In genomic region chr20:63811491-63811875, GRCh38 we compare ENCODE assay signal across 39 cellular contexts. TPM values are rescaled to one million over a fixed set of nuclear protein-coding genes. Genes with fewer than 3 reads are reported as not detected.
"Had no signal": no experiment of that assay in that cellular context is flagged by ENCODE, and none has a peak within 500 bp of the region (broad histone marks: within the 10 kb centered on the region; RNA-seq: fewer than 3 reads in every experiment).

No MANE protein-coding gene starts in this region.

- H3K36me3 ChIP-seq: brain microvascular endothelial cell, gastroesophageal sphincter, neutrophil, sigmoid colon, stomach, tibial artery had no signal

- ATAC-seq: activated CD4-positive, CD25-positive, alpha-beta regulatory T cell treated with anti-CD3 and anti-CD28 coated beads, Interleukin-2, amount 50 U/mL, for 24 hours; activated T-helper 17 cell treated with anti-CD3 and anti-CD28 coated beads, Interleukin-2, amount 50 U/mL, for 72 hours; effector memory CD8-positive, alpha-beta T cell; gastroesophageal sphincter; left colon; naive thymus-derived CD4-positive, alpha-beta T cell; stimulated activated naive B cell treated with anti-CD40 and anti-IgM and Interleukin-4, amounts not matched to agents 10 μg/mL and 1 μg/mL and 100 μg/mL, for 72 hours had no signal

- H3K27ac ChIP-seq: brain microvascular endothelial cell, gastroesophageal sphincter, neutrophil, sigmoid colon, stomach, tibial artery, VCaP had no signal

- H3K27me3 Mint-ChIP-seq: activated CD4-positive, alpha-beta memory T cell treated with anti-CD3 and anti-CD28 coated beads for 36 hours; activated T-helper 17 cell treated with anti-CD3 and anti-CD28 coated beads, Interleukin-2, amount 50 U/mL, for 72 hours; progenitor cell of endocrine pancreas had no signal

- H3K9me3 Mint-ChIP-seq: activated CD4-positive, alpha-beta memory T cell treated with anti-CD3 and anti-CD28 coated beads for 36 hours; activated T-helper 17 cell treated with anti-CD3 and anti-CD28 coated beads, Interleukin-2, amount 50 U/mL, for 72 hours; effector memory CD8-positive, alpha-beta T cell; memory B cell; naive thymus-derived CD4-positive, alpha-beta T cell; T-helper 2 cell treated with Interferon-gamma antibody and Interleukin-4, amounts not matched to agents 5 μg/mL and 100 μg/mL, for 36 hours had no signal

- H3K9me3 ChIP-seq: gastroesophageal sphincter, neutrophil, sigmoid colon, stomach, tibial artery had no signal

- H3K27me3 ChIP-seq: brain microvascular endothelial cell, gastroesophageal sphincter, neutrophil, sigmoid colon, stomach had no signal

- H3K4me1 Mint-ChIP-seq: activated T-helper 17 cell treated with anti-CD3 and anti-CD28 coated beads, Interleukin-2, amount 50 U/mL, for 72 hours; memory B cell; naive thymus-derived CD4-positive, alpha-beta T cell had no signal

- H3K4me1 ChIP-seq: sigmoid colon, tibial artery had no signal

- H3K4me3 ChIP-seq: gastroesophageal sphincter, sigmoid colon, smooth muscle cell, stomach, tibial artery had no signal

- H3K27ac Mint-ChIP-seq: activated CD4-positive, alpha-beta memory T cell treated with anti-CD3 and anti-CD28 coated beads for 36 hours; activated T-helper 17 cell treated with anti-CD3 and anti-CD28 coated beads, Interleukin-2, amount 50 U/mL, for 72 hours; effector memory CD8-positive, alpha-beta T cell; memory B cell; naive thymus-derived CD4-positive, alpha-beta T cell; progenitor cell of endocrine pancreas; stimulated activated naive B cell treated with anti-CD40 and anti-IgM and Interleukin-4, amounts not matched to agents 10 μg/mL and 1 μg/mL and 100 μg/mL, for 72 hours; T-helper 2 cell treated with Interferon-gamma antibody and Interleukin-4, amounts not matched to agents 5 μg/mL and 100 μg/mL, for 36 hours had no signal

- H3K4me2 ChIP-seq: smooth muscle cell had no signal

- H3K4me3 Mint-ChIP-seq: activated CD4-positive, alpha-beta memory T cell treated with anti-CD3 and anti-CD28 coated beads for 36 hours; activated T-helper 17 cell treated with anti-CD3 and anti-CD28 coated beads, Interleukin-2, amount 50 U/mL, for 72 hours; effector memory CD8-positive, alpha-beta T cell; memory B cell; naive thymus-derived CD4-positive, alpha-beta T cell; stimulated activated naive B cell treated with anti-CD40 and anti-IgM and Interleukin-4, amounts not matched to agents 10 μg/mL and 1 μg/mL and 100 μg/mL, for 72 hours; T-helper 2 cell treated with Interferon-gamma antibody and Interleukin-4, amounts not matched to agents 5 μg/mL and 100 μg/mL, for 36 hours had no signal

- H3K36me3 Mint-ChIP-seq: activated CD4-positive, alpha-beta memory T cell treated with anti-CD3 and anti-CD28 coated beads for 36 hours; memory B cell; naive thymus-derived CD4-positive, alpha-beta T cell; stimulated activated naive B cell treated with anti-CD40 and anti-IgM and Interleukin-4, amounts not matched to agents 10 μg/mL and 1 μg/mL and 100 μg/mL, for 72 hours had no signal

- DNase-seq: activated CD4-positive, alpha-beta memory T cell treated with anti-CD3 and anti-CD28 coated beads for 36 hours; activated CD4-positive, alpha-beta T cell treated with anti-CD3 and anti-CD28 coated beads for 48 hours; activated CD8-positive, alpha-beta memory T cell treated with anti-CD3 and anti-CD28 coated beads, Interleukin-2, amount 50 U/mL, for 4 hours; activated gamma-delta T cell treated with Interleukin-2 at 50 U/mL for 16 hours; activated naive CD4-positive, alpha-beta T cell treated with anti-CD3 and anti-CD28 coated beads, Interleukin-2, amount 50 U/mL, for 16 hours; activated T-cell treated with anti-CD3 and anti-CD28 coated beads, Interleukin-2, amount 50 U/mL, for 1 hour; amniotic stem cell; brain microvascular endothelial cell; cortex of kidney; effector memory CD8-positive, alpha-beta T cell; erythroblast; head of caudate nucleus; hippocampal formation; left colon; midbrain; naive thymus-derived CD4-positive, alpha-beta T cell; sigmoid colon; stimulated activated CD4-positive, alpha-beta T cell treated with anti-CD3 and anti-CD28 coated beads, Interleukin-15, amount 100 ng/mL, for 24 hours; stimulated activated CD4-positive, alpha-beta T cell treated with anti-CD3 and anti-CD28 coated beads, Interleukin-2, amount 100 ng/mL, for 24 hours; stimulated activated naive B cell treated with anti-CD40 and anti-IgM and Interleukin-4, amounts not matched to agents 10 μg/mL and 1 μg/mL and 100 μg/mL, for 72 hours; stomach; T-helper 1 cell; tibial artery had no signal

RNA-seq across cellular contexts. Expression of gene ABHD16B, which starts 49.8 kb away (rescaled TPM):
- total RNA-seq: activated CD4-positive, alpha-beta memory T cell treated with anti-CD3 and anti-CD28 coated beads for 36 hours; astrocyte; chondrocyte; gastroesophageal sphincter; left colon; lower leg skin; osteocyte; progenitor cell of endocrine pancreas; renal cortical epithelial cell; sigmoid colon; smooth muscle cell; stomach; urinary bladder had no signal
- polyA plus RNA-seq: keratinocyte had no signal
